ENCODE assay signal across 8 cellular contexts in the genomic region with DNA sequence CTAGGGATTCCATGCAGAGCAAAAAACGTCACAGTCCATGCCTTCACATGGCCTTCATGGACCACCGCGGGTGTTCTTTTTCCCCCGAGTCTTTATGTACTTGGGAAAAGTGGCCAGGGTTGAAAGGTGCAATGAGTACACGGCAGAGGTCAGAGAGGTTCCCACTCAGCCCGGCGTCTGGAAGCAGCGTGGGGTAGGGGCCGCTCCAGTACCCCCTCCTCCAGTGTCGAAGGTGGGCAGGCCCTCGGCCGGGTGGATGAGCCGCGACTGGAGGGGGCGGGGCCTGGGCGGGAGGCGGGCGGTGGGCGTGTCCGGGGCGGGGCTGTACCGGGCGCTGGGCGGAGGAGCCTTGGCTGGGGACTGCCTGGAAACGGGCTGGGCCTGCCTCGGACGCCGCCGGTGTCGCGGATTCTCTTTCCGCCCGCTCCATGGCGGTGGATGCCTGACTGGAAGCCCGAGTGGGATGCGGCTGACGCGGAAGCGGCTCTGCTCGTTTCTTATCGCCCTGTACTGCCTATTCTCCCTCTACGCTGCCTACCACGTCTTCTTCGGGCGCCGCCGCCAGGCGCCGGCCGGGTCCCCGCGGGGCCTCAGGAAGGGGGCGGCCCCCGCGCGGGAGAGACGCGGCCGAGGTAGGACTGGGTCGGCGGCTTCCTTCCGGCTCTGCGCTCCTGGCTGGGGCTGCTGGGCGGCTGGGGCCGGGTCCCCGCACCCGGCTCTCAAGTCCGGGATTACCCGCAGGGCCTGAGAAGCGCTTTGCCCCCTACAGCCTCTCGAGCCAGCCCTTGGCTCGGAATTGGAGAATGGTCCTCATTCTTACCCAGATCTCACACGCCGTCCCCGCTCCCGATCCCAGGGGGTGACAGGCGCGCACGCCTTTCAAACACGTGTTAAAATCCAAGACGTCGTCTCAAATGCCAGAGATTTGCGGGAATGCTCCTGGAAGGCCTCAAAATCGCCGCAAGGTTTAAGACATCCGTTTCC. TPM values are rescaled to one million over a fixed set of nuclear protein-coding genes. Genes with fewer than 3 reads are reported as not detected.
DNase-seq lines count a peak whose midpoint lies in the region; ATAC-seq and TF ChIP-seq lines count a peak whose summit lies in the region.

A gene with protein sequence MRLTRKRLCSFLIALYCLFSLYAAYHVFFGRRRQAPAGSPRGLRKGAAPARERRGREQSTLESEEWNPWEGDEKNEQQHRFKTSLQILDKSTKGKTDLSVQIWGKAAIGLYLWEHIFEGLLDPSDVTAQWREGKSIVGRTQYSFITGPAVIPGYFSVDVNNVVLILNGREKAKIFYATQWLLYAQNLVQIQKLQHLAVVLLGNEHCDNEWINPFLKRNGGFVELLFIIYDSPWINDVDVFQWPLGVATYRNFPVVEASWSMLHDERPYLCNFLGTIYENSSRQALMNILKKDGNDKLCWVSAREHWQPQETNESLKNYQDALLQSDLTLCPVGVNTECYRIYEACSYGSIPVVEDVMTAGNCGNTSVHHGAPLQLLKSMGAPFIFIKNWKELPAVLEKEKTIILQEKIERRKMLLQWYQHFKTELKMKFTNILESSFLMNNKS (plus strand): TSS at position 412 of the 984 bp plus-strand sequence. CDS start 52 bp downstream, at position 464.

- peak within 1 kb of the TSS; percentile 96 for H3K9ac ChIP-seq in IMR-90 (ENCODE audit: low read depth, low read length)
- H3K9ac ChIP-seq in mucosa of stomach (ENCODE audit: low read length) = peak within 1 kb of the TSS; percentile 96

- H2BK5ac ChIP-seq in IMR-90 (ENCODE audit: low read depth, low read length, poor library complexity, severe bottlenecking) = peak within 1 kb of the TSS; percentile 98

- ATAC-seq in GM21529 (IDR thresholded peaks at IDR 0.05; ENCODE audit: unreplicated experiment) = peak; percentile 93
- ATAC-seq in IMR-90 (ENCODE audit: low read depth) = peak; percentile 99

- H3K27me3 ChIP-seq in IMR-90 (ENCODE audit: control insufficient read depth, insufficient read depth, low read length) (no peaks in the 10 kb centered on the region), mucosa of stomach (ENCODE audit: control insufficient read depth, insufficient read depth, low read length) (no peaks in the 10 kb centered on the region)

- H3K27ac Mint-ChIP-seq in activated T-cell treated with anti-CD3 and anti-CD28 coated beads, Interleukin-2, amount 50 U/mL, for 24 hours = peak within 1 kb of the TSS; percentile 95

- TSS peak; percentile 72 for BruUV-seq in IMR-90 (replicated peaks; lab: Mats Ljungman, UMichigan)

- no peaks in the 10 kb centered on the region for H3K27me3 Mint-ChIP-seq in activated T-cell treated with anti-CD3 and anti-CD28 coated beads, Interleukin-2, amount 50 U/mL, for 24 hours

- POLR2A ChIA-PET in IMR-90 (lab: Charles Lee; ENCODE audit: unreplicated experiment) = interaction anchor here (0.5 kb wide), 1 partner anchor 17 kb away, joined by 3 read pairs; no protein-coding TSS in a partner anchor

- no peaks in the 10 kb centered on the region for H4K20me1 ChIP-seq in IMR-90 (ENCODE audit: insufficient read depth, low read length)

- dilution Hi-C loops in IMR-90 (cut with HindIII; ENCODE audit: low sequenced_read_pairs, unreplicated experiment) = no loop called here

- in situ Hi-C loops in IMR-90 (cut with MboI; ENCODE audit: low sequenced_read_pairs) = no loop called here

- CTCF ChIA-PET in IMR-90 (lab: Yijun Ruan, JAX) = no interaction called here

- H3K18ac ChIP-seq in IMR-90 (ENCODE audit: low read depth, low read length) = peak within 1 kb of the TSS; percentile 96

- peak within 1 kb of the TSS; percentile 96 for H2BK120ac ChIP-seq in IMR-90 (ENCODE audit: low read depth, low read length)

- peak within 1 kb of the TSS; percentile 94 for H3K56ac ChIP-seq in IMR-90 (ENCODE audit: extremely low read depth, insufficient read depth, low read length)

- H2AK9ac ChIP-seq in IMR-90 (replicated peaks; ENCODE audit: low read depth, low read length, poor library complexity) = peak within 1 kb of the TSS; percentile 87

- TF ChIP-seq RAD21 in IMR-90 (IDR thresholded peaks at IDR 0.05; ENCODE audit: low read length) = no peak

- H4K91ac ChIP-seq in IMR-90 (ENCODE audit: insufficient read depth, low read depth, low read length) = peak within 1 kb of the TSS; percentile 98

- intact Hi-C loops in IMR-90 (cut with micrococcal nuclease) = loop anchor here (1.0 kb wide), 1 partner anchor 43 kb away; no protein-coding TSS in a partner anchor

- TF ChIP-seq POLR2A in IMR-90 (IDR thresholded peaks at IDR 0.05; ENCODE audit: low read depth, low read length) (peak; percentile 84), erythroblast (IDR thresholded peaks at IDR 0.05; ENCODE audit: low read length) (peak; percentile 78)

- H4K5ac ChIP-seq in IMR-90 (ENCODE audit: low read depth, low read length) = peak within 1 kb of the TSS; percentile 95

- H3K27ac ChIP-seq in IMR-90 (ENCODE audit: insufficient read depth, low read length) = peak within 1 kb of the TSS; percentile 99

- peak within 1 kb of the TSS; percentile 90 for H3K4me3 Mint-ChIP-seq in activated T-cell treated with anti-CD3 and anti-CD28 coated beads, Interleukin-2, amount 50 U/mL, for 24 hours

- peak within 1 kb of the TSS; percentile 99 for H3K4ac ChIP-seq in IMR-90 (ENCODE audit: low read depth, low read length)

- TF ChIP-seq CTCF in IMR-90 (conservative IDR thresholded peaks at IDR 0.05; ENCODE audit: low read depth, low read length) = no peak

- H3K9me1 ChIP-seq in IMR-90 (ENCODE audit: insufficient read depth, low read length) = no peaks in the 10 kb centered on the region

- peaks cover 4 to 5% of the 10 kb centered on the region in 2 experiments; a peak in 2 of 4 replicates for H3K79me1 ChIP-seq in IMR-90 (ENCODE audit: low read depth in 1 of 2, low read length in 2 of 2)

- peaks cover 49% of the 10 kb centered on the region for H3K36me3 Mint-ChIP-seq in activated T-cell treated with anti-CD3 and anti-CD28 coated beads, Interleukin-2, amount 50 U/mL, for 24 hours (ENCODE audit: low read depth)

- H2AK5ac ChIP-seq in IMR-90 (ENCODE audit: low read depth, low read length) = no peak within 1 kb of the TSS; the same call in 1 of the 2 replicates

- DNase-seq in DMS153 treated with DMSO at 0.1 percent for 48 hours (lab: John Stamatoyannopoulos, UW; ENCODE audit: unreplicated experiment) = peak; percentile 74
- peak; percentile 67 for DNase-seq in IMR-90
- peak; percentile 94 for DNase-seq in activated T-cell treated with anti-CD3 and anti-CD28 coated beads, Interleukin-2, amount 50 U/mL, for 24 hours
- DNase-seq in erythroblast (lab: John Stamatoyannopoulos, UW) = peak; percentile 88 to 92
- peak; percentile 69 for DNase-seq in stimulated activated CD8-positive, alpha-beta memory T cell treated with anti-CD3 and anti-CD28 coated beads, Interleukin-7, amount 100 ng/mL, for 24 hours (ENCODE audit: low read depth)

- H3K9me3 ChIP-seq in IMR-90 (ENCODE audit: control insufficient read depth, insufficient read depth, low read length) (no peaks in the 10 kb centered on the region), mucosa of stomach (ENCODE audit: control insufficient read depth, low read length) (no peaks in the 10 kb centered on the region)

- peaks cover 36% of the 10 kb centered on the region for H3K4me1 Mint-ChIP-seq in activated T-cell treated with anti-CD3 and anti-CD28 coated beads, Interleukin-2, amount 50 U/mL, for 24 hours (ENCODE audit: low read depth)

- peak within 1 kb of the TSS; percentile 96 for H3K4me2 ChIP-seq in IMR-90 (ENCODE audit: low read depth, low read length)

- peak within 1 kb of the TSS; percentile 98 for H3K23ac ChIP-seq in IMR-90 (ENCODE audit: low read depth, low read length)

- 0% methylated on average over 19 of the region's 86 CpGs; no CpG with 5 or more reads in 1 of the 2 experiments for WGBS in IMR-90 (ENCODE audit: extremely low coverage in 2 of 2, insufficient read length in 1 of 2), 2 experiments

- no peaks in the 10 kb centered on the region; the same call in 1 of the 2 replicates for H3K36me3 ChIP-seq in IMR-90 (ENCODE audit: control insufficient read depth, insufficient read depth, low read length)
- no peaks in the 10 kb centered on the region for H3K36me3 ChIP-seq in mucosa of stomach (ENCODE audit: control insufficient read depth, insufficient read depth, low read length)

- H2AFZ ChIP-seq in IMR-90 (replicated peaks; ENCODE audit: low read length, poor library complexity) = peak within 1 kb of the TSS; percentile 99

- peak within 1 kb of the TSS; percentile 84; the same call in 1 of the 2 replicates for H2BK20ac ChIP-seq in IMR-90 (ENCODE audit: low read depth, low read length)

- H3K14ac ChIP-seq in IMR-90 (replicated peaks; ENCODE audit: low read depth, low read length) = peak within 1 kb of the TSS; percentile 100

- peak within 1 kb of the TSS; percentile 91 for H3K4me3 ChIP-seq in IMR-90 (ENCODE audit: insufficient read depth, low read depth, low read length)
- peak within 1 kb of the TSS; percentile 82 for H3K4me3 ChIP-seq in mucosa of stomach (ENCODE audit: low read length)

- H4K8ac ChIP-seq in IMR-90 (ENCODE audit: low read depth in 2 of 2, low read length in 2 of 2) = peak within 1 kb of the TSS; percentile 88 to 99

- H2BK15ac ChIP-seq in IMR-90 (ENCODE audit: low read depth, low read length) = peak within 1 kb of the TSS; percentile 98; the same call in 2 of the 3 replicates

- H3K9me3 Mint-ChIP-seq in activated T-cell treated with anti-CD3 and anti-CD28 coated beads, Interleukin-2, amount 50 U/mL, for 24 hours = no peaks in the 10 kb centered on the region

- H3K4me1 ChIP-seq in IMR-90 (ENCODE audit: control insufficient read depth, insufficient read depth, low read length) (no peaks in the 10 kb centered on the region), mucosa of stomach (ENCODE audit: control insufficient read depth, insufficient read depth, low read length) (peaks cover 4% of the 10 kb centered on the region)

TF ChIP-seq in IMR-90, 13 proteins besides CTCF, POLR2A, EP300 and RAD21:
- TF ChIP-seq MAZ (IDR thresholded peaks at IDR 0.05; ENCODE audit: borderline replicate concordance, low read depth, low read length) (peak; percentile 73; the same call in 1 of the 2 replicates), MXI1 (IDR thresholded peaks at IDR 0.05; ENCODE audit: borderline replicate concordance, low read depth, low read length) (peak; percentile 99), CEBPB (IDR thresholded peaks at IDR 0.05; ENCODE audit: low read depth, low read length) (no peak)
TF ChIP-seq in IMR-90: peak in this region for 2.

TF ChIP-seq in PFSK-1, 5 proteins besides CTCF, POLR2A, EP300 and RAD21 (continues in another document):
- TF ChIP-seq SIN3A (IDR thresholded peaks at IDR 0.05; ENCODE audit: borderline replicate concordance, insufficient read depth, low read length) (peak; percentile 89; the same call in 1 of the 2 replicates), TAF1 (IDR thresholded peaks at IDR 0.05; ENCODE audit: borderline replicate concordance, insufficient read depth, low read length) (peak; percentile 65), FOXP2 (optimal IDR thresholded peaks at IDR 0.05; ENCODE audit: borderline replicate concordance, extremely low read depth, extremely low read length, insufficient read depth) (no peak)

RNA-seq across cellular contexts. Expression of the gene that starts here (rescaled TPM):
- 9.0 and 9.7 TPM in 2 replicates for total RNA-seq in IMR-90 (2012; rRNA removed)
- polyA plus RNA-seq in IMR-90 (2012; rRNA removed) = 8.8 and 9.5 TPM in 2 replicates
- polyA plus RNA-seq in IMR-90 (2012; cell fraction: cytosol; rRNA removed) = 3.1 and 4.3 TPM in 2 replicates
- polyA plus RNA-seq in IMR-90 (2012; cell fraction: nucleus; rRNA removed; ENCODE audit: low replicate concordance) = 2.4 and 7.9 TPM in 2 replicates
- polyA plus RNA-seq in PFSK-1 (2012; ENCODE audit: insufficient read length, low read depth) = 10.2 TPM

Comparison
In these comparisons a context has a peak if more than half of its experiments do, and no peak if none do; other contexts are left out.
1. Peak in every context shown above with its lines: DNase-seq, ATAC-seq, H3K4me3 ChIP-seq and H3K27ac ChIP-seq.